ENCODE assay signal across 21 cellular contexts in genomic region chr17:15469260-15469659, GRCh38. TPM values are rescaled to one million over a fixed set of nuclear protein-coding genes. Genes with fewer than 3 reads are reported as not detected.
DNase-seq lines count a peak whose midpoint lies in the region; ATAC-seq and TF ChIP-seq lines count a peak whose summit lies in the region.
"Had no signal": no experiment of that assay in that cellular context is flagged by ENCODE, and none has a peak within 500 bp of the region (broad histone marks: within the 10 kb centered on the region; RNA-seq: fewer than 3 reads in every experiment).

No MANE protein-coding gene starts in this region.

- no peak for TF ChIP-seq CTCF in tibial nerve (IDR thresholded peaks at IDR 0.05)

- peaks cover 0 to 31% (median 6%) of the 10 kb centered on the region in 4 donors for H3K4me1 ChIP-seq in tibial nerve
- H3K4me1 ChIP-seq: spleen had no signal

- no peaks in the 10 kb centered on the region for H3K27me3 ChIP-seq in tibial nerve
- H3K27me3 ChIP-seq: esophagus squamous epithelium, ovary, spleen had no signal

- H3K36me3 ChIP-seq in tibial nerve, result no peaks in the 10 kb centered on the region
- H3K36me3 ChIP-seq: ovary had no signal

- TF ChIP-seq POLR2A in tibial nerve (IDR thresholded peaks at IDR 0.05), result no peak

- H3K4me3 ChIP-seq in tibial nerve, result no peak overlapping the region
- H3K4me3 ChIP-seq: esophagus squamous epithelium, ovary, spleen had no signal

- ATAC-seq in HG02610 (IDR thresholded peaks at IDR 0.05; ENCODE audit: unreplicated experiment) (no peak), GM18861 (IDR thresholded peaks at IDR 0.05; ENCODE audit: unreplicated experiment) (no peak), HG03159 (IDR thresholded peaks at IDR 0.05; ENCODE audit: unreplicated experiment) (no peak)
- ATAC-seq: left colon; Panc1; stimulated activated effector memory CD8-positive, alpha-beta T cell treated with anti-CD3 and anti-CD28 coated beads, Interleukin-12 subunit alpha, Interleukin-12 subunit beta, amount 100 ng/mL, for 72 hours; WTC11 had no signal

- WGBS in tibial nerve, 2 donors, result 58 to 66% methylated on average over 7 of the region's 7 CpGs

- no peak overlapping the region for H3K27ac ChIP-seq in tibial nerve
- H3K27ac ChIP-seq: esophagus squamous epithelium, ovary, spleen had no signal

- TF ChIP-seq EP300 in tibial nerve (IDR thresholded peaks at IDR 0.05), result peak in 1 of 2 donors; percentile 42

- DNase-seq in NCI-H2029 (lab: John Stamatoyannopoulos, UW) (peak; percentile 17), NCI-H2029 treated with DMSO at 0.1 percent for 48 hours (lab: John Stamatoyannopoulos, UW) (no peak), brain pericyte (ENCODE audit: low read depth, low spot score) (peak; percentile 96), hepatic stellate cell (ENCODE audit: low spot score) (peak; percentile 32), tibial nerve (ENCODE audit: low spot score in 2 of 2) (peak; percentile 25 to 70)
- DNase-seq: 8988T; activated gamma-delta T cell; CD4-positive, CD25-positive, alpha-beta regulatory T cell; esophagus squamous epithelium; left colon; NCI-H2081 treated with DMSO at 0.1 percent for 48 hours; NCI-H748 treated with DMSO at 0.1 percent for 48 hours; ovary; spleen; trophoblast cell had no signal

- H3K9me3 ChIP-seq in tibial nerve, result no peaks in the 10 kb centered on the region
- H3K9me3 ChIP-seq: esophagus squamous epithelium, ovary, spleen had no signal

RNA-seq across cellular contexts. Expression of gene CDRT4, which starts 1.8 kb away (rescaled TPM):
- total RNA-seq in tibial nerve, result 10 to 100 TPM in 3 of 4 donors, 1 to 10 TPM in 1; 2.1 to 18.9 (median 12.4) TPM
